8 cellular contexts compared by ENCODE assay signal in the genomic region with DNA sequence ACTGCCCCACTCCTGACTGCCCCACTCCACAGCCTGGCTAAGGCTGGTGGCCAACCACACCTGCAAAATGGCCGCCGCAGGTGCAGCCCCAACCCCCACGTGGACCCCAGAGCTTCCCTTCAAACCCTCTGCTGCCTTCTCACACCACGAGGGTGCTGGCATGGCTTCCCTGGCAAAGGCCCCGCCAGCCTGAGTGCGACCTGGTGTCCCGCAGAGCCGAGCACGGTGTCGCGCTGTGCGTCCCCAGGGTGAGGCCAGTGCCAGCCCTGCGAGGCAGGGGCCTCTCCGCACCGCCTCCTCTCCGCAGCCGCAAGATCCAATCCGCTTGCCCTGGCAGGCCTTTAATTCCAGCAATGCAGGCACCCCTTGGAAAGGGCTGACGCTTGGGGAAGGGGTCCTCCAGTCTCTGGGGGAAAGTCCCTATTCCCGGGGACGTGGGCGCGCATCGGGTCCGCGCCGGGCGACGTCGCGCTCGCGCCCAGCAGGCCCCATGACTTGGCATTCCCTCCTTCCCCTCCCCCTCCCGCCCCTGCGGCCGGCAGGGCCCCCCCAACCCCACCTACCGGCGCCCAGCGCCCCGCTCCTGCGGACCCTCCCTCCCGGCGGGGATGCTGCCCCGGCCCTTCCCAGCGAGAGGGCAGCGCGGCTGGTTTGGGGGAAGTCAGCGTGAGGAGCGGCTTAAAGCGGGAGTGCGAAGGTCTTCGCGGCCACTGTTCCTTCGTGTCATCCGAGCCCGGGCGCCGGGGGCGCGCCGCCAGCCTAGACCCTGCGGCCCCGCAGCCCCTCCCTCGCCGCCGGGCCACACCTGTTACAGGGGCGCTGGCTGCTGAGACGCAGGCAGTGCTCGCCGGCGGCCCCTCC. TPM values are rescaled to one million over a fixed set of nuclear protein-coding genes. Genes with fewer than 3 reads are reported as not detected.
DNase-seq lines count a peak whose midpoint lies in the region; ATAC-seq and TF ChIP-seq lines count a peak whose summit lies in the region.

No MANE protein-coding gene starts in this region.

- peaks cover 27% of the 10 kb centered on the region for H3K4me1 Mint-ChIP-seq in Calu3 (ENCODE audit: low read depth, unreplicated experiment)
- H3K4me1 Mint-ChIP-seq in osteocyte (ENCODE audit: unreplicated experiment): peaks cover 7% of the 10 kb centered on the region
- H3K4me1 Mint-ChIP-seq in T-helper 2 cell treated with Interferon-gamma antibody and Interleukin-4, amounts not matched to agents 5 μg/mL and 100 μg/mL, for 36 hours (ENCODE audit: low read depth): peaks cover 3% of the 10 kb centered on the region

- BruUV-seq in Calu3 (replicated peaks; lab: Mats Ljungman, UMichigan): no TSS peak

- peak overlapping the region; percentile 78 for H3K27ac Mint-ChIP-seq in Calu3 (ENCODE audit: unreplicated experiment)
- no peak overlapping the region for H3K27ac Mint-ChIP-seq in osteocyte (ENCODE audit: unreplicated experiment)
- no peak overlapping the region for H3K27ac Mint-ChIP-seq in T-helper 2 cell treated with Interferon-gamma antibody and Interleukin-4, amounts not matched to agents 5 μg/mL and 100 μg/mL, for 36 hours

- CTCF ChIA-PET in Calu3 (lab: Charles Lee): interaction anchor here (0.8 kb wide), 1 partner anchor 19 kb away, joined by 3 read pairs; no protein-coding TSS in a partner anchor

- peaks cover 2% of the 10 kb centered on the region for H3K9me3 Mint-ChIP-seq in Calu3 (ENCODE audit: low read depth, unreplicated experiment)
- peaks cover 9% of the 10 kb centered on the region for H3K9me3 Mint-ChIP-seq in osteocyte (ENCODE audit: unreplicated experiment)
- peaks cover 5% of the 10 kb centered on the region for H3K9me3 Mint-ChIP-seq in T-helper 2 cell treated with Interferon-gamma antibody and Interleukin-4, amounts not matched to agents 5 μg/mL and 100 μg/mL, for 36 hours

- DNase-seq in Calu3 (peak; percentile 50), NCI-H2227 treated with DMSO at 0.1 percent for 48 hours (lab: John Stamatoyannopoulos, UW) (peak; percentile 30), globus pallidus (ENCODE audit: low spot score) (peak; percentile 66), osteocyte (ENCODE audit: extremely low spot score, unreplicated experiment) (peak; percentile 83), middle frontal gyrus (ENCODE audit: extremely low spot score, low spot score) (no peak)
- DNase-seq in T-helper 2 cell treated with Interferon-gamma antibody and Interleukin-4, amounts not matched to agents 5 μg/mL and 100 μg/mL, for 36 hours (ENCODE audit: low spot score): no peak

- ATAC-seq in GM21390 (IDR thresholded peaks at IDR 0.05; ENCODE audit: unreplicated experiment): no peak
- ATAC-seq in GM21825 (IDR thresholded peaks at IDR 0.05; ENCODE audit: unreplicated experiment): no peak

- H3K4me3 Mint-ChIP-seq in Calu3 (ENCODE audit: low read depth, unreplicated experiment) (peak overlapping the region; percentile 92), osteocyte (ENCODE audit: unreplicated experiment) (no peak overlapping the region)
- H3K4me3 Mint-ChIP-seq in T-helper 2 cell treated with Interferon-gamma antibody and Interleukin-4, amounts not matched to agents 5 μg/mL and 100 μg/mL, for 36 hours: no peak overlapping the region

- H3K36me3 Mint-ChIP-seq in Calu3 (ENCODE audit: insufficient read depth, unreplicated experiment) (peaks cover 56% of the 10 kb centered on the region), osteocyte (ENCODE audit: unreplicated experiment) (peaks cover 2% of the 10 kb centered on the region)
- H3K36me3 Mint-ChIP-seq in T-helper 2 cell treated with Interferon-gamma antibody and Interleukin-4, amounts not matched to agents 5 μg/mL and 100 μg/mL, for 36 hours (ENCODE audit: low read depth): no peaks in the 10 kb centered on the region

- TF ChIP-seq CTCF in Calu3 (IDR thresholded peaks at IDR 0.05; ENCODE audit: unreplicated experiment) (no peak), osteocyte (IDR thresholded peaks at IDR 0.05) (no peak)

- intact Hi-C loops in Calu3 (cut with micrococcal nuclease; ENCODE audit: unreplicated experiment): no loop called here

- H3K27me3 Mint-ChIP-seq in Calu3 (ENCODE audit: unreplicated experiment): peaks cover 42% of the 10 kb centered on the region
- H3K27me3 Mint-ChIP-seq in osteocyte (ENCODE audit: unreplicated experiment): peaks cover 39% of the 10 kb centered on the region
- H3K27me3 Mint-ChIP-seq in T-helper 2 cell treated with Interferon-gamma antibody and Interleukin-4, amounts not matched to agents 5 μg/mL and 100 μg/mL, for 36 hours (ENCODE audit: low read depth): peaks cover 44% of the 10 kb centered on the region

RNA-seq across cellular contexts. Expression of gene KIF1A, which starts 1.2 kb away (rescaled TPM):
- total RNA-seq in Calu3 (2022) (280 and 298 TPM in 2 replicates), osteocyte (4.3 and 5.6 TPM in 2 replicates)

RNA-seq across cellular contexts. Expression of gene AGXT, which starts 49.9 kb away (rescaled TPM):
- not detected in 2 replicates for total RNA-seq in Calu3 (2022)
- not detected in 2 replicates for total RNA-seq in osteocyte

Comparison
In these comparisons a context has a peak if more than half of its experiments do, and no peak if none do; other contexts are left out.
1. DNase-seq: peak in Calu3 (single experiment), NCI-H2227 treated with DMSO at 0.1 percent for 48 hours (single experiment), globus pallidus (single experiment) and osteocyte (single experiment); none in T-helper 2 cell treated with Interferon-gamma antibody and Interleukin-4, amounts not matched to agents 5 μg/mL and 100 μg/mL, for 36 hours (single experiment) and middle frontal gyrus (single experiment).
2. RNA of gene KIF1A, which starts 1.2 kb away (total RNA-seq): 280 to 298 TPM in Calu3; 4.3 to 5.6 TPM in osteocyte; every median in the first group is over 10 times any median in the second.